Comparison of ENCODE assay signal across 1 cellular context in genomic region chr3:114213669-114214541, GRCh38.
TF ChIP-seq lines count a peak whose summit lies in the region.

No MANE protein-coding gene starts in this region.

TF ChIP-seq in K562, 482 proteins besides CTCF, POLR2A, EP300 and RAD21 (continued from another document):
- TF ChIP-seq ZNF609 (CRISPR knock-in tag; IDR thresholded peaks at IDR 0.05; ENCODE audit: borderline replicate concordance) (no peak), FOSL1 (tag; conservative IDR thresholded peaks at IDR 0.05) (peak; percentile 65)
- TF ChIP-seq, protein P1, sequence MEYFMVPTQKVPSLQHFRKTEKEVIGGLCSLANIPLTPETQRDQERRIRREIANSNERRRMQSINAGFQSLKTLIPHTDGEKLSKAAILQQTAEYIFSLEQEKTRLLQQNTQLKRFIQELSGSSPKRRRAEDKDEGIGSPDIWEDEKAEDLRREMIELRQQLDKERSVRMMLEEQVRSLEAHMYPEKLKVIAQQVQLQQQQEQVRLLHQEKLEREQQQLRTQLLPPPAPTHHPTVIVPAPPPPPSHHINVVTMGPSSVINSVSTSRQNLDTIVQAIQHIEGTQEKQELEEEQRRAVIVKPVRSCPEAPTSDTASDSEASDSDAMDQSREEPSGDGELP (CRISPR knock-in tag; IDR thresholded peaks at IDR 0.05; ENCODE audit: borderline replicate concordance) = no peak
